Comparison of ENCODE assay signal across 1 cellular context in the genomic region with DNA sequence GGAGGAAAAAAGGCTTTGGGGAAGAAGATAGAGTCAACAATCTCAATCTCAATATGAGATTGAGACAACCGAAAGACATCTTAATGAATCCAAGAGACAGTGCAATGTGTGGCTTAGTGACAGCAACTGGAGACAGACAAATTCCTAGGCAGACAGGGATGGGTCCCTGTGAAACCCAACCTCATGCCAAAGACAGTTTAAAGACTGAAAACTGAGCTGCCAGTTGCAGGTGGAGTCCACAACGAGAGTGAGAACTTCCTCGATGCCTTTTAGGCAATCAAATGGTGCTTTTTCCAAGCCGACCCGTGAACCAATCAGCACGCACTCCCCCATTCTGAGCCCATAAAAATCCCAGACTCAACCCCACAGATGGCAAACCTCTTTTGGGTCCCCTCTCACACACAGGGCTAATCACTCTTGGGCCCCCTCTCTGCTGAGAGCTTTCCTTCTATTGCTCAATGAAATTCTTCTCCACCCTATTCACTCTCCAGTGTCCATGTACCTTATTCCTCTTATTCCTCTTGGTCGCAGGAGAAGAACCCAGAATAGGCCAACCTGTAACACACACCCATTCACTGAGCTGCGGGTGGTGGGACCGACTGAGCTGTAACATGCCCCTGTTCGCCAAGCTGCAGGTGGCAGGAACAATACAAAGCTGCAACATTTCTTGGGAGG.
TF ChIP-seq lines count a peak whose summit lies in the region.

No MANE protein-coding gene starts in this region.

TF ChIP-seq in IMR-90, 13 proteins besides CTCF, POLR2A, EP300 and RAD21:
- TF ChIP-seq CEBPB (IDR thresholded peaks at IDR 0.05; ENCODE audit: low read depth, low read length) (no peak), FOS (IDR thresholded peaks at IDR 0.05; ENCODE audit: low read depth, low read length) (no peak), MAZ (IDR thresholded peaks at IDR 0.05; ENCODE audit: borderline replicate concordance, low read depth, low read length) (no peak), RCOR1 (IDR thresholded peaks at IDR 0.05; ENCODE audit: insufficient replicate concordance, low read length) (no peak), ELK1 (IDR thresholded peaks at IDR 0.05; ENCODE audit: borderline replicate concordance, low read depth, low read length) (no peak), MXI1 (IDR thresholded peaks at IDR 0.05; ENCODE audit: borderline replicate concordance, low read depth, low read length) (no peak), RFX5 (IDR thresholded peaks at IDR 0.05; ENCODE audit: low read depth, low read length) (no peak)
